In the genomic region with DNA sequence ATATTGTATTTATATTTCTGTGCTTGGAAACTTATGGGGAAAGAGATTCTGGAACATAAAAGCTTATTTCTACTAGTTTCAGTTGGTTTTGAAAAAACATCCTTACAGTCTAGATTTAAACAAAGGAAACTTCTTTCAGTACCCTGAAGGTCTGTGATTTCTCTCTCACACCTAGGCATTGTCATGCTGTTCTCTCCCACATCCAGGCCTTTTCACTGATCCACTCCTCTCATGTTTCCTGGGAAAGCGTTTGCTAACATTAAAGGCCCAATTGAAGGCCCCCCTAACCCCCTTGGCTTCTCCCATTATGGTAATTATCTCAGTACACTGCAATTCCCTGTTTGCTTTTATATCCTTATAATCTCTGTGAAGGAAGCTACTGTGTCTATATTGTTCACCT, we compare ENCODE assay signal across 2 cellular contexts.
TF ChIP-seq lines count a peak whose summit lies in the region.

No MANE protein-coding gene starts in this region.

TF ChIP-seq in IMR-90, 13 proteins besides CTCF, POLR2A, EP300 and RAD21:
- TF ChIP-seq CHD1 (IDR thresholded peaks at IDR 0.05; ENCODE audit: low read depth, low read length) (no peak), RFX5 (IDR thresholded peaks at IDR 0.05; ENCODE audit: low read depth, low read length) (no peak), RCOR1 (IDR thresholded peaks at IDR 0.05; ENCODE audit: insufficient replicate concordance, low read length) (no peak), MAFK (IDR thresholded peaks at IDR 0.05; ENCODE audit: low read depth, low read length) (no peak), SMC3 (IDR thresholded peaks at IDR 0.05; ENCODE audit: low read depth, low read length) (no peak), BHLHE40 (IDR thresholded peaks at IDR 0.05; ENCODE audit: low read depth, low read length) (no peak), MXI1 (IDR thresholded peaks at IDR 0.05; ENCODE audit: borderline replicate concordance, low read depth, low read length) (no peak)
TF ChIP-seq in IMR-90: peak in this region for 0.

TF ChIP-seq in HepG2, 621 proteins besides CTCF, POLR2A, EP300 and RAD21:
- TF ChIP-seq IRX3 (CRISPR knock-in tag; IDR thresholded peaks at IDR 0.05; ENCODE audit: borderline replicate concordance, low read depth) (no peak), RFX5 (IDR thresholded peaks at IDR 0.05; ENCODE audit: low read depth, low read length) (no peak), KDM1A (CRISPR knock-in tag; IDR thresholded peaks at IDR 0.05) (no peak), ZNF326 (CRISPR knock-in tag; IDR thresholded peaks at IDR 0.05; ENCODE audit: borderline replicate concordance) (no peak), SRY (CRISPR knock-in tag; IDR thresholded peaks at IDR 0.05) (no peak), GATAD2A (CRISPR knock-in tag; IDR thresholded peaks at IDR 0.05) (no peak), SMARCC2 (IDR thresholded peaks at IDR 0.05) (no peak), EED (CRISPR knock-in tag; IDR thresholded peaks at IDR 0.05) (no peak), ZNF337 (CRISPR knock-in tag; IDR thresholded peaks at IDR 0.05; ENCODE audit: borderline replicate concordance, low read depth) (no peak), ZKSCAN1 (IDR thresholded peaks at IDR 0.05; ENCODE audit: low read length) (no peak), PTBP1 (IDR thresholded peaks at IDR 0.05; ENCODE audit: low read depth, low read length, poor library complexity, severe bottlenecking) (no peak), ISX (CRISPR knock-in tag; conservative IDR thresholded peaks at IDR 0.05) (no peak), HNRNPH1 (optimal IDR thresholded peaks at IDR 0.05; ENCODE audit: low read depth, low read length) (no peak), DMAP1 (CRISPR knock-in tag; IDR thresholded peaks at IDR 0.05) (no peak), CEBPB (IDR thresholded peaks at IDR 0.05; ENCODE audit: borderline replicate concordance, low read depth, low read length) (no peak)
- TF ChIP-seq, protein P1, sequence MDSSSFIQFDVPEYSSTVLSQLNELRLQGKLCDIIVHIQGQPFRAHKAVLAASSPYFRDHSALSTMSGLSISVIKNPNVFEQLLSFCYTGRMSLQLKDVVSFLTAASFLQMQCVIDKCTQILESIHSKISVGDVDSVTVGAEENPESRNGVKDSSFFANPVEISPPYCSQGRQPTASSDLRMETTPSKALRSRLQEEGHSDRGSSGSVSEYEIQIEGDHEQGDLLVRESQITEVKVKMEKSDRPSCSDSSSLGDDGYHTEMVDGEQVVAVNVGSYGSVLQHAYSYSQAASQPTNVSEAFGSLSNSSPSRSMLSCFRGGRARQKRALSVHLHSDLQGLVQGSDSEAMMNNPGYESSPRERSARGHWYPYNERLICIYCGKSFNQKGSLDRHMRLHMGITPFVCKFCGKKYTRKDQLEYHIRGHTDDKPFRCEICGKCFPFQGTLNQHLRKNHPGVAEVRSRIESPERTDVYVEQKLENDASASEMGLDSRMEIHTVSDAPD (CRISPR knock-in tag; IDR thresholded peaks at IDR 0.05) = no peak
- TF ChIP-seq, protein P2, sequence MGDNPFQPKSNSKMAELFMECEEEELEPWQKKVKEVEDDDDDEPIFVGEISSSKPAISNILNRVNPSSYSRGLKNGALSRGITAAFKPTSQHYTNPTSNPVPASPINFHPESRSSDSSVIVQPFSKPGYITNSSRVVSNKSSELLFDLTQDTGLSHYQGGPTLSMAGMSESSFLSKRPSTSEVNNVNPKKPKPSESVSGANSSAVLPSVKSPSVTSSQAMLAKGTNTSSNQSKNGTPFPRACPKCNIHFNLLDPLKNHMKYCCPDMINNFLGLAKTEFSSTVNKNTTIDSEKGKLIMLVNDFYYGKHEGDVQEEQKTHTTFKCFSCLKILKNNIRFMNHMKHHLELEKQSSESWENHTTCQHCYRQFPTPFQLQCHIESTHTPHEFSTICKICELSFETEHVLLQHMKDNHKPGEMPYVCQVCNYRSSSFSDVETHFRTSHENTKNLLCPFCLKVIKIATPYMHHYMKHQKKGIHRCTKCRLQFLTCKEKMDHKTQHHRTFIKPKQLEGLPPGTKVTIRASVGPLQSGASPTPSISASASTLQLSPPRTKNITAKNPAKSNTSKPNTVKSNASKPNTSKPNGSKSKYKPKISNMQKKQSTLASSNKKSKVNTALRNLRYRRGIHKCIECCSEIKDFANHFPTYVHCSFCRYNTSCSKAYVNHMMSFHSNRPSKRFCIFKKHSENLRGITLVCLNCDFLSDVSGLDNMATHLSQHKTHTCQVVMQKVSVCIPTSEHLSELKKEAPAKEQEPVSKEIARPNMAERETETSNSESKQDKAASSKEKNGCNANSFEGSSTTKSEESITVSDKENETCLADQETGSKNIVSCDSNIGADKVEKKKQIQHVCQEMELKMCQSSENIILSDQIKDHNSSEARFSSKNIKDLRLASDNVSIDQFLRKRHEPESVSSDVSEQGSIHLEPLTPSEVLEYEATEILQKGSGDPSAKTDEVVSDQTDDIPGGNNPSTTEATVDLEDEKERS (CRISPR knock-in tag; IDR thresholded peaks at IDR 0.05) = no peak
- TF ChIP-seq, protein P3, sequence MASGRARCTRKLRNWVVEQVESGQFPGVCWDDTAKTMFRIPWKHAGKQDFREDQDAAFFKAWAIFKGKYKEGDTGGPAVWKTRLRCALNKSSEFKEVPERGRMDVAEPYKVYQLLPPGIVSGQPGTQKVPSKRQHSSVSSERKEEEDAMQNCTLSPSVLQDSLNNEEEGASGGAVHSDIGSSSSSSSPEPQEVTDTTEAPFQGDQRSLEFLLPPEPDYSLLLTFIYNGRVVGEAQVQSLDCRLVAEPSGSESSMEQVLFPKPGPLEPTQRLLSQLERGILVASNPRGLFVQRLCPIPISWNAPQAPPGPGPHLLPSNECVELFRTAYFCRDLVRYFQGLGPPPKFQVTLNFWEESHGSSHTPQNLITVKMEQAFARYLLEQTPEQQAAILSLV (CRISPR knock-in tag; IDR thresholded peaks at IDR 0.05; ENCODE audit: borderline replicate concordance) = no peak
- TF ChIP-seq, protein P4, sequence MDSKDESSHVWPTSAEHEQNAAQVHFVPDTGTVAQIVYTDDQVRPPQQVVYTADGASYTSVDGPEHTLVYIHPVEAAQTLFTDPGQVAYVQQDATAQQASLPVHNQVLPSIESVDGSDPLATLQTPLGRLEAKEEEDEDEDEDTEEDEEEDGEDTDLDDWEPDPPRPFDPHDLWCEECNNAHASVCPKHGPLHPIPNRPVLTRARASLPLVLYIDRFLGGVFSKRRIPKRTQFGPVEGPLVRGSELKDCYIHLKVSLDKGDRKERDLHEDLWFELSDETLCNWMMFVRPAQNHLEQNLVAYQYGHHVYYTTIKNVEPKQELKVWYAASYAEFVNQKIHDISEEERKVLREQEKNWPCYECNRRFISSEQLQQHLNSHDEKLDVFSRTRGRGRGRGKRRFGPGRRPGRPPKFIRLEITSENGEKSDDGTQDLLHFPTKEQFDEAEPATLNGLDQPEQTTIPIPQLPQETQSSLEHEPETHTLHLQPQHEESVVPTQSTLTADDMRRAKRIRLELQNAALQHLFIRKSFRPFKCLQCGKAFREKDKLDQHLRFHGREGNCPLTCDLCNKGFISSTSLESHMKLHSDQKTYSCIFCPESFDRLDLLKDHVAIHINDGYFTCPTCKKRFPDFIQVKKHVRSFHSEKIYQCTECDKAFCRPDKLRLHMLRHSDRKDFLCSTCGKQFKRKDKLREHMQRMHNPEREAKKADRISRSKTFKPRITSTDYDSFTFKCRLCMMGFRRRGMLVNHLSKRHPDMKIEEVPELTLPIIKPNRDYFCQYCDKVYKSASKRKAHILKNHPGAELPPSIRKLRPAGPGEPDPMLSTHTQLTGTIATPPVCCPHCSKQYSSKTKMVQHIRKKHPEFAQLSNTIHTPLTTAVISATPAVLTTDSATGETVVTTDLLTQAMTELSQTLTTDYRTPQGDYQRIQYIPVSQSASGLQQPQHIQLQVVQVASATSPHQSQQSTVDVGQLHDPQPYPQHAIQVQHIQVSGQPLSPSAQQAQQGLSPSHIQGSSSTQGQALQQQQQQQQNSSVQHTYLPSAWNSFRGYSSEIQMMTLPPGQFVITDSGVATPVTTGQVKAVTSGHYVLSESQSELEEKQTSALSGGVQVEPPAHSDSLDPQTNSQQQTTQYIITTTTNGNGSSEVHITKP (CRISPR knock-in tag; IDR thresholded peaks at IDR 0.05; ENCODE audit: low read depth) = no peak
